ENCODE assay signal across 10 cellular contexts in genomic region chr1:212754193-212754592, GRCh38. TPM values are rescaled to one million over a fixed set of nuclear protein-coding genes. Genes with fewer than 3 reads are reported as not detected.
DNase-seq lines count a peak whose midpoint lies in the region; ATAC-seq and TF ChIP-seq lines count a peak whose summit lies in the region.
"Had no signal": no experiment of that assay in that cellular context is flagged by ENCODE, and none has a peak within 500 bp of the region (broad histone marks: within the 10 kb centered on the region; RNA-seq: fewer than 3 reads in every experiment).

No MANE protein-coding gene starts in this region.

- H3K27me3 ChIP-seq in CD4-positive, CD25-positive, alpha-beta regulatory T cell (ENCODE audit: control insufficient read depth, insufficient read depth, low read length), result no peaks in the 10 kb centered on the region
- H3K27me3 ChIP-seq in right lobe of liver, result no peaks in the 10 kb centered on the region
- H3K27me3 ChIP-seq: vagina had no signal

- H3K4me3 ChIP-seq in CD4-positive, CD25-positive, alpha-beta regulatory T cell (ENCODE audit: low read depth, low read length), result peak overlapping the region; percentile 64
- H3K4me3 ChIP-seq in right lobe of liver, result no peak overlapping the region
- H3K4me3 ChIP-seq: vagina had no signal

- no peaks in the 10 kb centered on the region for H3K9me3 Mint-ChIP-seq in CD4-positive, CD25-positive, alpha-beta regulatory T cell
- no peaks in the 10 kb centered on the region for H3K9me3 Mint-ChIP-seq in activated T-cell treated with anti-CD3 and anti-CD28 coated beads, Interleukin-2, amount 50 U/mL, for 4 hours
- H3K9me3 Mint-ChIP-seq in activated T-helper 2 cell treated with anti-CD3 and anti-CD28 coated beads, Interferon-gamma antibody, Interleukin-2, Interleukin-4, amounts not matched to agents 10 μg/mL and 5 μg/mL and 100 μg/mL, durations not matched to agents 14 hours and 24 hours and 36 hours, result no peaks in the 10 kb centered on the region
- no peaks in the 10 kb centered on the region for H3K9me3 Mint-ChIP-seq in progenitor cell of endocrine pancreas (ENCODE audit: low read depth)

- no peaks in the 10 kb centered on the region for H3K36me3 ChIP-seq in CD4-positive, CD25-positive, alpha-beta regulatory T cell (ENCODE audit: control insufficient read depth, insufficient read depth, low read length)
- H3K36me3 ChIP-seq in right lobe of liver, result no peaks in the 10 kb centered on the region
- H3K36me3 ChIP-seq: vagina had no signal

- no peaks in the 10 kb centered on the region for H3K9me3 ChIP-seq in CD4-positive, CD25-positive, alpha-beta regulatory T cell (ENCODE audit: control insufficient read depth in 2 of 2, low read length in 2 of 2)
- H3K9me3 ChIP-seq in right lobe of liver, result no peaks in the 10 kb centered on the region
- H3K9me3 ChIP-seq: vagina had no signal

- H3K4me1 ChIP-seq in CD4-positive, CD25-positive, alpha-beta regulatory T cell (ENCODE audit: control insufficient read depth, insufficient read depth, low read length, poor library complexity, severe bottlenecking), result peaks cover 36% of the 10 kb centered on the region
- H3K4me1 ChIP-seq in right lobe of liver, result peaks cover 0 to 18% (median 0%) of the 10 kb centered on the region in 4 donors

- intact Hi-C loops in activated T-helper 2 cell treated with anti-CD3 and anti-CD28 coated beads, Interferon-gamma antibody, Interleukin-2, Interleukin-4, amounts not matched to agents 10 μg/mL and 5 μg/mL and 100 μg/mL, durations not matched to agents 14 hours and 24 hours and 36 hours (cut with micrococcal nuclease), result no loop called here
- intact Hi-C loops in right lobe of liver (cut with DNase I), result no loop called here

- DNase-seq in CD4-positive, CD25-positive, alpha-beta regulatory T cell, result peak in 1 of 3 donors; percentile 23
- DNase-seq in activated T-cell treated with anti-CD3 and anti-CD28 coated beads, Interleukin-2, amount 50 U/mL, for 4 hours, result no peak
- DNase-seq in activated T-helper 2 cell treated with anti-CD3 and anti-CD28 coated beads, Interferon-gamma antibody, Interleukin-2, Interleukin-4, amounts not matched to agents 10 μg/mL and 5 μg/mL and 100 μg/mL, durations not matched to agents 14 hours and 24 hours and 36 hours (ENCODE audit: low spot score), result no peak
- DNase-seq in right lobe of liver, result no peak
- DNase-seq in progenitor cell of endocrine pancreas (ENCODE audit: low spot score, unreplicated experiment), result no peak
- DNase-seq: DMS 273 treated with DMSO at 0.1 percent for 48 hours had no signal

- peaks cover 11% of the 10 kb centered on the region for H3K36me3 Mint-ChIP-seq in CD4-positive, CD25-positive, alpha-beta regulatory T cell
- H3K36me3 Mint-ChIP-seq in activated T-cell treated with anti-CD3 and anti-CD28 coated beads, Interleukin-2, amount 50 U/mL, for 4 hours (ENCODE audit: insufficient read depth), result peaks cover 15% of the 10 kb centered on the region
- H3K36me3 Mint-ChIP-seq in activated T-helper 2 cell treated with anti-CD3 and anti-CD28 coated beads, Interferon-gamma antibody, Interleukin-2, Interleukin-4, amounts not matched to agents 10 μg/mL and 5 μg/mL and 100 μg/mL, durations not matched to agents 14 hours and 24 hours and 36 hours (ENCODE audit: low read depth), result peaks cover 17% of the 10 kb centered on the region
- H3K36me3 Mint-ChIP-seq in progenitor cell of endocrine pancreas (ENCODE audit: insufficient read depth), result peaks cover 1% of the 10 kb centered on the region

- peaks cover 35 to 55% (median 49%) of the 10 kb centered on the region in 4 donors for H3K4me1 Mint-ChIP-seq in CD4-positive, CD25-positive, alpha-beta regulatory T cell
- peaks cover 47% of the 10 kb centered on the region for H3K4me1 Mint-ChIP-seq in activated T-cell treated with anti-CD3 and anti-CD28 coated beads, Interleukin-2, amount 50 U/mL, for 4 hours (ENCODE audit: low read depth)
- peaks cover 36% of the 10 kb centered on the region for H3K4me1 Mint-ChIP-seq in activated T-helper 2 cell treated with anti-CD3 and anti-CD28 coated beads, Interferon-gamma antibody, Interleukin-2, Interleukin-4, amounts not matched to agents 10 μg/mL and 5 μg/mL and 100 μg/mL, durations not matched to agents 14 hours and 24 hours and 36 hours (ENCODE audit: low read depth)
- H3K4me1 Mint-ChIP-seq in progenitor cell of endocrine pancreas (ENCODE audit: low read depth), result no peaks in the 10 kb centered on the region

- TF ChIP-seq CTCF in right lobe of liver (IDR thresholded peaks at IDR 0.05) (no peak), progenitor cell of endocrine pancreas (IDR thresholded peaks at IDR 0.05; ENCODE audit: unreplicated experiment) (no peak)

- H3K27ac Mint-ChIP-seq in CD4-positive, CD25-positive, alpha-beta regulatory T cell, result peak overlapping the region; percentile 22 to 89 (median 49)
- H3K27ac Mint-ChIP-seq in activated T-helper 2 cell treated with anti-CD3 and anti-CD28 coated beads, Interferon-gamma antibody, Interleukin-2, Interleukin-4, amounts not matched to agents 10 μg/mL and 5 μg/mL and 100 μg/mL, durations not matched to agents 14 hours and 24 hours and 36 hours, result no peak overlapping the region
- H3K27ac Mint-ChIP-seq in progenitor cell of endocrine pancreas, result no peak overlapping the region

- ATAC-seq in CD4-positive, CD25-positive, alpha-beta regulatory T cell (ENCODE audit: low read depth in 2 of 2), result peak; percentile 52 to 62
- ATAC-seq in GM19043 (IDR thresholded peaks at IDR 0.05; ENCODE audit: low read depth, unreplicated experiment) (peak; percentile 43), HG03342 (IDR thresholded peaks at IDR 0.05; ENCODE audit: unreplicated experiment) (peak; percentile 57), HG03469 (IDR thresholded peaks at IDR 0.05; ENCODE audit: unreplicated experiment) (no peak), right lobe of liver (no peak)
- no peak for ATAC-seq in activated T-cell treated with anti-CD3 and anti-CD28 coated beads, Interleukin-2, amount 50 U/mL, for 4 hours

- H3K4me3 Mint-ChIP-seq in CD4-positive, CD25-positive, alpha-beta regulatory T cell, result peak overlapping the region; percentile 31 to 91 (median 58)
- peak overlapping the region; percentile 66 for H3K4me3 Mint-ChIP-seq in activated T-cell treated with anti-CD3 and anti-CD28 coated beads, Interleukin-2, amount 50 U/mL, for 4 hours
- no peak overlapping the region for H3K4me3 Mint-ChIP-seq in activated T-helper 2 cell treated with anti-CD3 and anti-CD28 coated beads, Interferon-gamma antibody, Interleukin-2, Interleukin-4, amounts not matched to agents 10 μg/mL and 5 μg/mL and 100 μg/mL, durations not matched to agents 14 hours and 24 hours and 36 hours (ENCODE audit: low read depth)
- no peak overlapping the region for H3K4me3 Mint-ChIP-seq in progenitor cell of endocrine pancreas (ENCODE audit: low read depth)

- H3K27ac ChIP-seq in CD4-positive, CD25-positive, alpha-beta regulatory T cell (ENCODE audit: insufficient read depth, low read length, poor library complexity, severe bottlenecking), result peak overlapping the region; percentile 71
- no peak overlapping the region for H3K27ac ChIP-seq in right lobe of liver
- H3K27ac ChIP-seq: vagina had no signal

- H3K27me3 Mint-ChIP-seq in CD4-positive, CD25-positive, alpha-beta regulatory T cell, result no peaks in the 10 kb centered on the region
- no peaks in the 10 kb centered on the region for H3K27me3 Mint-ChIP-seq in activated T-cell treated with anti-CD3 and anti-CD28 coated beads, Interleukin-2, amount 50 U/mL, for 4 hours (ENCODE audit: low read depth)
- H3K27me3 Mint-ChIP-seq in activated T-helper 2 cell treated with anti-CD3 and anti-CD28 coated beads, Interferon-gamma antibody, Interleukin-2, Interleukin-4, amounts not matched to agents 10 μg/mL and 5 μg/mL and 100 μg/mL, durations not matched to agents 14 hours and 24 hours and 36 hours (ENCODE audit: low read depth), result no peaks in the 10 kb centered on the region
- H3K27me3 Mint-ChIP-seq in progenitor cell of endocrine pancreas, result no peaks in the 10 kb centered on the region

- no peak for TF ChIP-seq POLR2A in right lobe of liver (IDR thresholded peaks at IDR 0.05)

- 45% methylated on average over 4 of the region's 8 CpGs for WGBS in right lobe of liver (ENCODE audit: insufficient coverage, low coverage, low lambda C conversion rate, missing lambda C conversion rate)

RNA-seq across cellular contexts. Expression of gene NSL1, which starts 37.4 kb away (rescaled TPM):
- 24.4 TPM for total RNA-seq in CD4-positive, CD25-positive, alpha-beta regulatory T cell
- polyA plus RNA-seq in CD4-positive, CD25-positive, alpha-beta regulatory T cell, result 10 to 100 TPM; 66.6 to 69.1 (median 67.1) TPM
- total RNA-seq in activated T-cell treated with anti-CD3 and anti-CD28 coated beads, Interleukin-2, amount 50 U/mL, for 4 hours, result 10 to 100 TPM; 31.1 to 39.8 (median 31.8) TPM
- 45.4 and 52.6 TPM in 2 replicates for total RNA-seq in activated T-helper 2 cell treated with anti-CD3 and anti-CD28 coated beads, Interferon-gamma antibody, Interleukin-2, Interleukin-4, amounts not matched to agents 10 μg/mL and 5 μg/mL and 100 μg/mL, durations not matched to agents 14 hours and 24 hours and 36 hours
- total RNA-seq in right lobe of liver (10 to 100 TPM; 13.3 to 26.5 (median 16.2) TPM), progenitor cell of endocrine pancreas (37.2 and 41.1 TPM in 2 replicates)

RNA-seq across cellular contexts. Expression of gene TATDN3, which starts 37.5 kb away (rescaled TPM):
- total RNA-seq in CD4-positive, CD25-positive, alpha-beta regulatory T cell, result 24.1 TPM
- 10 to 100 TPM; 20.6 to 28.7 (median 22.0) TPM for polyA plus RNA-seq in CD4-positive, CD25-positive, alpha-beta regulatory T cell
- 10 to 100 TPM; 15.5 to 20.1 (median 15.8) TPM for total RNA-seq in activated T-cell treated with anti-CD3 and anti-CD28 coated beads, Interleukin-2, amount 50 U/mL, for 4 hours
- 16.7 and 18.7 TPM in 2 replicates for total RNA-seq in activated T-helper 2 cell treated with anti-CD3 and anti-CD28 coated beads, Interferon-gamma antibody, Interleukin-2, Interleukin-4, amounts not matched to agents 10 μg/mL and 5 μg/mL and 100 μg/mL, durations not matched to agents 14 hours and 24 hours and 36 hours
- 1 to 10 TPM; 6.0 to 9.3 (median 6.6) TPM for total RNA-seq in right lobe of liver
- total RNA-seq in progenitor cell of endocrine pancreas, result 12.1 and 15.0 TPM in 2 replicates

RNA-seq across cellular contexts. Expression of gene BATF3, which starts 54.6 kb away (rescaled TPM):
- 2.6 TPM for total RNA-seq in CD4-positive, CD25-positive, alpha-beta regulatory T cell
- 1 to 10 TPM; 1.6 to 4.4 (median 2.9) TPM for polyA plus RNA-seq in CD4-positive, CD25-positive, alpha-beta regulatory T cell
- 10 to 100 TPM; 54.2 to 75.8 (median 64.8) TPM for total RNA-seq in activated T-cell treated with anti-CD3 and anti-CD28 coated beads, Interleukin-2, amount 50 U/mL, for 4 hours
- 246 and 249 TPM in 2 replicates for total RNA-seq in activated T-helper 2 cell treated with anti-CD3 and anti-CD28 coated beads, Interferon-gamma antibody, Interleukin-2, Interleukin-4, amounts not matched to agents 10 μg/mL and 5 μg/mL and 100 μg/mL, durations not matched to agents 14 hours and 24 hours and 36 hours
- total RNA-seq in right lobe of liver, result 1 to 10 TPM in 2 of 6 experiments, under 1 TPM in 1, not detected in 3; 0.68 to 2.7 (median 1.2) TPM
- 0.53 and 0.55 TPM in 2 replicates for total RNA-seq in progenitor cell of endocrine pancreas

Comparison
In these comparisons a context has a peak if more than half of its experiments do, and no peak if none do; other contexts are left out.
1. ATAC-seq: peak in CD4-positive, CD25-positive, alpha-beta regulatory T cell (2 of 2), GM19043 (single experiment) and HG03342 (single experiment); none in activated T-cell treated with anti-CD3 and anti-CD28 coated beads, Interleukin-2, amount 50 U/mL, for 4 hours (0 of 2), HG03469 (single experiment) and right lobe of liver (0 of 4).
2. H3K27ac Mint-ChIP-seq: peak in CD4-positive, CD25-positive, alpha-beta regulatory T cell (3 of 3); none in activated T-helper 2 cell treated with anti-CD3 and anti-CD28 coated beads, Interferon-gamma antibody, Interleukin-2, Interleukin-4, amounts not matched to agents 10 μg/mL and 5 μg/mL and 100 μg/mL, durations not matched to agents 14 hours and 24 hours and 36 hours (single experiment) and progenitor cell of endocrine pancreas (single experiment).
3. H3K4me3 Mint-ChIP-seq: peak in CD4-positive, CD25-positive, alpha-beta regulatory T cell (4 of 4) and activated T-cell treated with anti-CD3 and anti-CD28 coated beads, Interleukin-2, amount 50 U/mL, for 4 hours (single experiment); none in activated T-helper 2 cell treated with anti-CD3 and anti-CD28 coated beads, Interferon-gamma antibody, Interleukin-2, Interleukin-4, amounts not matched to agents 10 μg/mL and 5 μg/mL and 100 μg/mL, durations not matched to agents 14 hours and 24 hours and 36 hours (single experiment) and progenitor cell of endocrine pancreas (single experiment).
4. RNA of gene BATF3, which starts 54.6 kb away (total RNA-seq): 246 to 249 TPM in activated T-helper 2 cell treated with anti-CD3 and anti-CD28 coated beads, Interferon-gamma antibody, Interleukin-2, Interleukin-4, amounts not matched to agents 10 μg/mL and 5 μg/mL and 100 μg/mL, durations not matched to agents 14 hours and 24 hours and 36 hours and 54.2 to 75.8 TPM in activated T-cell treated with anti-CD3 and anti-CD28 coated beads, Interleukin-2, amount 50 U/mL, for 4 hours; 2.6 TPM in CD4-positive, CD25-positive, alpha-beta regulatory T cell (single experiment), 0.68 to 2.7 TPM in right lobe of liver and 0.53 to 0.55 TPM in progenitor cell of endocrine pancreas; every median in the first group is over 10 times any median in the second.